8 cellular contexts compared by ENCODE assay signal in the genomic region with DNA sequence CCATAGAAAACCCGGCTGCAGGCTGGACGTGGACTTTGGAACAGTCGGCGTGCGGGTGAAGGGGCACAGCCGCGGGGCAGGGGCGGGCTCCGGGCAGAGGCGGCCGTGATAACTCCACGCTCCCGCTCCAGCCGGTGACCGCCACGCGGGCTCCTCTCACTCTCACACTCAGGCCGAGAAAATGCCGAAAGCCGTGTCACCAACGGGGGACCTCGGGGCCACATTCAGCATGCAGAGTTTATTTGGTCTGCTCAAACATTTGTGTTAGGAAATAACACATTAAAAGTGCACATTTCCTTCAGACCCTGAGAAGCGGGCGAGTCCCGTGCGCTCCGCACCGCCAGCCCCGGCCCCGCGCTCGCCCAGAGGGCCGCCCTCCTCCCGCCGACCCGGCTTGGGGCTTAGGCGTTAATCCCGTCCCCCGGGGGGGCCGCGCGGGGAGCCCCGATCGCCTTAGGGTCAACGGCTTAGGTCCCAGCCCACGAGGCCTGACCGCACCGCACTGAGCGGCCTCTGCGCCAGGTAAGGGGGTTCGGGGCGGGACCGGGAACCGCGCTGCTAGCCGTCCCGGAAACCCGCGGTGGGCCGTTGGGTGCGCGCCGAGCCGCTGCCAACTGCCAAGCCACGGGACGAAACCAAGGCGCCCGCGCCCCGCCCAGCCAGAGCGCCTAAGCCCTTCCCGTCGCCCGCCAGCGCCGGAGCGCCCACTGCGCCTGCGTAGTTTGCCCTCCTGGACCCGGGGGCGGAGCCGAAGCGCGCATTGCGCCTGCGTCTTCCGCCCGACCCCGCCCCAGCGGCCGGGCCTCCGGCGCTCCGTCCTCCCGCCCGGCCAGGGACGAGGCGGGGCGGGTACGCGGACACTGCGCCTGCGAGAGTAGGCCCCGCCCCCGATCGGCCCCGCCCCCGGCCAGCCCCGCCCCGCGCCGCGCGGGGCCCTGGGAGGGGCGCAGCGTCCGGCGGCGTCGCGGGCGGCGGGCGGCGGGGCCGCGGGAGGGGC. TPM values are rescaled to one million over a fixed set of nuclear protein-coding genes. Genes with fewer than 3 reads are reported as not detected.
DNase-seq lines count a peak whose midpoint lies in the region; ATAC-seq and TF ChIP-seq lines count a peak whose summit lies in the region.

A gene with protein sequence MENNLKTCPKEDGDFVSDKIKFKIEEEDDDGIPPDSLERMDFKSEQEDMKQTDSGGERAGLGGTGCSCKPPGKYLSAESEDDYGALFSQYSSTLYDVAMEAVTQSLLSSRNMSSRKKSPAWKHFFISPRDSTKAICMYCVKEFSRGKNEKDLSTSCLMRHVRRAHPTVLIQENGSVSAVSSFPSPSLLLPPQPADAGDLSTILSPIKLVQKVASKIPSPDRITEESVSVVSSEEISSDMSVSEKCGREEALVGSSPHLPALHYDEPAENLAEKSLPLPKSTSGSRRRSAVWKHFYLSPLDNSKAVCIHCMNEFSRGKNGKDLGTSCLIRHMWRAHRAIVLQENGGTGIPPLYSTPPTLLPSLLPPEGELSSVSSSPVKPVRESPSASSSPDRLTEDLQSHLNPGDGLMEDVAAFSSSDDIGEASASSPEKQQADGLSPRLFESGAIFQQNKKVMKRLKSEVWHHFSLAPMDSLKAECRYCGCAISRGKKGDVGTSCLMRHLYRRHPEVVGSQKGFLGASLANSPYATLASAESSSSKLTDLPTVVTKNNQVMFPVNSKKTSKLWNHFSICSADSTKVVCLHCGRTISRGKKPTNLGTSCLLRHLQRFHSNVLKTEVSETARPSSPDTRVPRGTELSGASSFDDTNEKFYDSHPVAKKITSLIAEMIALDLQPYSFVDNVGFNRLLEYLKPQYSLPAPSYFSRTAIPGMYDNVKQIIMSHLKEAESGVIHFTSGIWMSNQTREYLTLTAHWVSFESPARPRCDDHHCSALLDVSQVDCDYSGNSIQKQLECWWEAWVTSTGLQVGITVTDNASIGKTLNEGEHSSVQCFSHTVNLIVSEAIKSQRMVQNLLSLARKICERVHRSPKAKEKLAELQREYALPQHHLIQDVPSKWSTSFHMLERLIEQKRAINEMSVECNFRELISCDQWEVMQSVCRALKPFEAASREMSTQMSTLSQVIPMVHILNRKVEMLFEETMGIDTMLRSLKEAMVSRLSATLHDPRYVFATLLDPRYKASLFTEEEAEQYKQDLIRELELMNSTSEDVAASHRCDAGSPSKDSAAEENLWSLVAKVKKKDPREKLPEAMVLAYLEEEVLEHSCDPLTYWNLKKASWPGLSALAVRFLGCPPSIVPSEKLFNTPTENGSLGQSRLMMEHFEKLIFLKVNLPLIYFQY (plus strand): TSS at position 947 of the 997 bp plus-strand sequence. CDS start 29,819 bp downstream, outside the sequence.

- no peak for TF ChIP-seq CTCF in BJ (IDR thresholded peaks at IDR 0.05; ENCODE audit: insufficient read depth, low read depth, low read length)

- peak; percentile 54 for DNase-seq in BJ (ENCODE audit: low read depth)
- DNase-seq in GM19240 (ENCODE audit: insufficient read length, low spot score): peak; percentile 97
- peak; percentile 83 to 95 for DNase-seq in NCI-H526 (lab: John Stamatoyannopoulos, UW)
- peak; percentile 99 for DNase-seq in activated CD4-positive, alpha-beta T cell treated with anti-CD3 and anti-CD28 coated beads for 48 hours
- DNase-seq in kidney glomerular epithelial cell (lab: John Stamatoyannopoulos, UW): peak; percentile 92
- DNase-seq in stimulated activated CD4-positive, alpha-beta T cell treated with anti-CD3 and anti-CD28 coated beads, Interleukin-15, amount 100 ng/mL, for 48 hours (ENCODE audit: low read depth in 2 of 2): peak; percentile 97 to 98

- CTCF ChIA-PET in BJ (lab: Yijun Ruan, JAX): interaction anchor here (0.6 kb wide), 1 partner anchor 13 kb away, joined by 3 read pairs; no protein-coding TSS in a partner anchor

- peak; percentile 62 for ATAC-seq in HG03457 (IDR thresholded peaks at IDR 0.05; ENCODE audit: unreplicated experiment)

- H3K27me3 ChIP-seq in BJ (ENCODE audit: control insufficient read depth, insufficient read depth, low read length): peaks cover 11% of the 10 kb centered on the region

- H3K27ac ChIP-seq in cingulate gyrus (ENCODE audit: low read depth, low read length): peak within 1 kb of the TSS; percentile 72

- peak within 1 kb of the TSS; percentile 80 for H3K4me3 ChIP-seq in BJ (ENCODE audit: low read depth, low read length)

- H3K36me3 ChIP-seq in BJ (ENCODE audit: control insufficient read depth, insufficient read depth, low read length): peaks cover 3% of the 10 kb centered on the region

- POLR2A ChIA-PET in BJ (lab: Charles Lee): no interaction called here

RNA-seq across cellular contexts. Expression of the gene that starts here (rescaled TPM):
- 3.6 and 4.5 TPM in 2 replicates for polyA plus RNA-seq in BJ (2011; rRNA removed)
- 5.6 and 6.5 TPM in 2 replicates for polyA minus RNA-seq in BJ (2011; rRNA and poly(A)+ RNA removed)

Comparison
In these comparisons a context has a peak if more than half of its experiments do, and no peak if none do; other contexts are left out.
1. Peak in every context shown above with its lines: DNase-seq, ATAC-seq, H3K4me3 ChIP-seq and H3K27ac ChIP-seq.